8 cellular contexts compared by ENCODE assay signal in genomic region chr2:125745514-125745913, GRCh38.
A peak's percentile ranks its signal among the peaks of the same experiment; 100 is the strongest.
DNase-seq lines count a peak whose midpoint lies in the region; ATAC-seq lines count a peak whose summit lies in the region.

No MANE protein-coding gene starts in this region.

- H3K27me3 ChIP-seq in H7 (ENCODE audit: control insufficient read depth, insufficient read depth, low read length), result no peaks in the 10 kb centered on the region

- H3K4me3 ChIP-seq in H7 (ENCODE audit: insufficient read depth, low read depth, low read length), result no peak overlapping the region

- ATAC-seq in HG03108 (IDR thresholded peaks at IDR 0.05; ENCODE audit: unreplicated experiment), result no peak

- H3K36me3 ChIP-seq in H7 (replicated peaks; ENCODE audit: control insufficient read depth, insufficient read depth, low read length), result no peaks in the 10 kb centered on the region

- DNase-seq in H7 (peak; percentile 29), NCI-H345 (lab: John Stamatoyannopoulos, UW) (peak; percentile 38), ecto neural progenitor cell (ENCODE audit: low spot score) (peak; percentile 61), occipital lobe (lab: John Stamatoyannopoulos, UW) (peak; percentile 33), 8988T (no peak), GM19240 (ENCODE audit: insufficient read length, low spot score) (no peak)
- DNase-seq in activated T-cell treated with anti-CD3 and anti-CD28 coated beads, Interleukin-2, amount 50 U/mL, for 1 hour, result no peak

Comparison
In these comparisons a context has a peak if more than half of its experiments do, and no peak if none do; other contexts are left out.
1. DNase-seq: peak in H7 (single experiment), NCI-H345 (single experiment), ecto neural progenitor cell (single experiment) and occipital lobe (single experiment); none in 8988T (single experiment), GM19240 (single experiment) and activated T-cell treated with anti-CD3 and anti-CD28 coated beads, Interleukin-2, amount 50 U/mL, for 1 hour (single experiment).